16 cellular contexts compared by ENCODE assay signal in the genomic region with DNA sequence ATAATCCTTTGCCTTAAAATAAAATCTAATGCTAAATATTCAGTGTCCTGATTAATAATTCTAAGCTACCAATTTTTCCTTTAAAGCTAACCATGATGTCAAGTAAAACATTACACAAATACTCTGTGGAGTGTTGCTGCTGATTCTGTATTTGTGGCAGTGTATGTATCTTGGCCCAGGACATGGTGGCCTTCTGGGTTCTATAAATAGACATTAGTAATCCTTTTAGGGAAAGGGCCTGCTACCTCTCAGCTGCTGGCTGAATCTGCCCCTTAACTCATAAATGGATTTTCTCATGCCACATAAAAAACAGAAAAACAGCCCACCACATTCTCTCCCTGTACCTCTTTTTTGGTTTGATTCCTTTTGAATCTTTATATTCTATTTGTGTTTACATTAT. TPM values are rescaled to one million over a fixed set of nuclear protein-coding genes. Genes with fewer than 3 reads are reported as not detected.
DNase-seq lines count a peak whose midpoint lies in the region; ATAC-seq and TF ChIP-seq lines count a peak whose summit lies in the region.
"Had no signal": no experiment of that assay in that cellular context is flagged by ENCODE, and none has a peak within 500 bp of the region (broad histone marks: within the 10 kb centered on the region; RNA-seq: fewer than 3 reads in every experiment).

No MANE protein-coding gene starts in this region.

- H3K27me3 ChIP-seq in right atrium auricular region, result no peaks in the 10 kb centered on the region

- peak overlapping the region; percentile 76 to 87 for H3K27ac ChIP-seq in right atrium auricular region

- no peaks in the 10 kb centered on the region for H3K9me3 Mint-ChIP-seq in activated T-helper 2 cell treated with anti-CD3 and anti-CD28 coated beads, Interferon-gamma antibody, Interleukin-2, Interleukin-4, amounts not matched to agents 10 μg/mL and 5 μg/mL and 100 μg/mL, durations not matched to agents 14 hours and 24 hours and 36 hours
- no peaks in the 10 kb centered on the region for H3K9me3 Mint-ChIP-seq in stimulated activated effector memory CD8-positive, alpha-beta T cell treated with anti-CD3 and anti-CD28 coated beads, Interleukin-12 subunit alpha, Interleukin-12 subunit beta, amount 100 ng/mL, for 72 hours
- H3K9me3 Mint-ChIP-seq: activated naive CD4-positive, alpha-beta T cell treated with anti-CD3 and anti-CD28 coated beads for 36 hours; neural crest cell had no signal

- no peak for TF ChIP-seq CTCF in right atrium auricular region (IDR thresholded peaks at IDR 0.05)

- H3K36me3 Mint-ChIP-seq in activated T-helper 2 cell treated with anti-CD3 and anti-CD28 coated beads, Interferon-gamma antibody, Interleukin-2, Interleukin-4, amounts not matched to agents 10 μg/mL and 5 μg/mL and 100 μg/mL, durations not matched to agents 14 hours and 24 hours and 36 hours (ENCODE audit: low read depth), result no peaks in the 10 kb centered on the region
- H3K36me3 Mint-ChIP-seq in stimulated activated effector memory CD8-positive, alpha-beta T cell treated with anti-CD3 and anti-CD28 coated beads, Interleukin-12 subunit alpha, Interleukin-12 subunit beta, amount 100 ng/mL, for 72 hours, result no peaks in the 10 kb centered on the region

- no peaks in the 10 kb centered on the region for H3K36me3 ChIP-seq in right atrium auricular region

- peaks cover 2% of the 10 kb centered on the region for H3K27me3 Mint-ChIP-seq in activated T-helper 2 cell treated with anti-CD3 and anti-CD28 coated beads, Interferon-gamma antibody, Interleukin-2, Interleukin-4, amounts not matched to agents 10 μg/mL and 5 μg/mL and 100 μg/mL, durations not matched to agents 14 hours and 24 hours and 36 hours (ENCODE audit: low read depth)

- H3K4me1 ChIP-seq in right atrium auricular region, result no peaks in the 10 kb centered on the region

- no peak overlapping the region for H3K4me3 ChIP-seq in right atrium auricular region

- H3K4me3 Mint-ChIP-seq in activated T-helper 2 cell treated with anti-CD3 and anti-CD28 coated beads, Interferon-gamma antibody, Interleukin-2, Interleukin-4, amounts not matched to agents 10 μg/mL and 5 μg/mL and 100 μg/mL, durations not matched to agents 14 hours and 24 hours and 36 hours (ENCODE audit: low read depth), result peak overlapping the region; percentile 5
- H3K4me3 Mint-ChIP-seq in stimulated activated effector memory CD8-positive, alpha-beta T cell treated with anti-CD3 and anti-CD28 coated beads, Interleukin-12 subunit alpha, Interleukin-12 subunit beta, amount 100 ng/mL, for 72 hours, result peak overlapping the region; percentile 15
- H3K4me3 Mint-ChIP-seq: activated CD8-positive, alpha-beta T cell treated with anti-CD3 and anti-CD28 coated beads, Interleukin-2, amount 10 ng/mL, durations not matched to agents 7 days and 5 days; activated naive CD4-positive, alpha-beta T cell treated with anti-CD3 and anti-CD28 coated beads for 36 hours; neural crest cell had no signal

- H3K4me1 Mint-ChIP-seq in activated T-helper 2 cell treated with anti-CD3 and anti-CD28 coated beads, Interferon-gamma antibody, Interleukin-2, Interleukin-4, amounts not matched to agents 10 μg/mL and 5 μg/mL and 100 μg/mL, durations not matched to agents 14 hours and 24 hours and 36 hours (ENCODE audit: low read depth), result peaks cover 2% of the 10 kb centered on the region
- H3K4me1 Mint-ChIP-seq in stimulated activated effector memory CD8-positive, alpha-beta T cell treated with anti-CD3 and anti-CD28 coated beads, Interleukin-12 subunit alpha, Interleukin-12 subunit beta, amount 100 ng/mL, for 72 hours, result no peaks in the 10 kb centered on the region

- no peaks in the 10 kb centered on the region for H3K9me3 ChIP-seq in right atrium auricular region

- no peak overlapping the region for H3K27ac Mint-ChIP-seq in activated T-helper 2 cell treated with anti-CD3 and anti-CD28 coated beads, Interferon-gamma antibody, Interleukin-2, Interleukin-4, amounts not matched to agents 10 μg/mL and 5 μg/mL and 100 μg/mL, durations not matched to agents 14 hours and 24 hours and 36 hours
- no peak overlapping the region for H3K27ac Mint-ChIP-seq in stimulated activated effector memory CD8-positive, alpha-beta T cell treated with anti-CD3 and anti-CD28 coated beads, Interleukin-12 subunit alpha, Interleukin-12 subunit beta, amount 100 ng/mL, for 72 hours
- H3K27ac Mint-ChIP-seq: activated CD8-positive, alpha-beta T cell treated with anti-CD3 and anti-CD28 coated beads, Interleukin-2, amount 10 ng/mL, durations not matched to agents 7 days and 5 days; activated naive CD4-positive, alpha-beta T cell treated with anti-CD3 and anti-CD28 coated beads for 36 hours had no signal

- peak; percentile 20 for DNase-seq in DMS 273 (lab: John Stamatoyannopoulos, UW; ENCODE audit: unreplicated experiment)
- DNase-seq in DMS 273 treated with DMSO at 0.1 percent for 48 hours (lab: John Stamatoyannopoulos, UW), result no peak
- DNase-seq in activated T-helper 2 cell treated with anti-CD3 and anti-CD28 coated beads, Interferon-gamma antibody, Interleukin-2, Interleukin-4, amounts not matched to agents 10 μg/mL and 5 μg/mL and 100 μg/mL, durations not matched to agents 14 hours and 24 hours and 36 hours (ENCODE audit: low spot score), result no peak
- no peak for DNase-seq in right atrium auricular region (ENCODE audit: low spot score)
- no peak for DNase-seq in stimulated activated effector memory CD8-positive, alpha-beta T cell treated with anti-CD3 and anti-CD28 coated beads, Interleukin-12 subunit alpha, Interleukin-12 subunit beta, amount 100 ng/mL, for 72 hours (ENCODE audit: low spot score in 2 of 2)
- DNase-seq in activated effector memory CD4-positive, alpha-beta T cell treated with Interleukin-2 at 50 U/mL for 16 hours, result no peak
- no peak for DNase-seq in germinal center (ENCODE audit: low spot score)
- DNase-seq in NCI-H2081 treated with DMSO at 0.1 percent for 48 hours (lab: John Stamatoyannopoulos, UW), result no peak
- DNase-seq: 8988T; activated CD8-positive, alpha-beta T cell treated with anti-CD3 and anti-CD28 coated beads, Interleukin-2, amount 10 ng/mL, durations not matched to agents 7 days and 5 days; activated naive CD4-positive, alpha-beta T cell treated with anti-CD3 and anti-CD28 coated beads for 36 hours; COR-L47; dermis blood vessel endothelial cell; NCI-H2081; stimulated activated CD4-positive, alpha-beta T cell treated with anti-CD3 and anti-CD28 coated beads, Interleukin-12 subunit alpha, Interleukin-12 subunit beta, amount 100 ng/mL, for 4 hours had no signal

- ATAC-seq in stimulated activated effector memory CD8-positive, alpha-beta T cell treated with anti-CD3 and anti-CD28 coated beads, Interleukin-12 subunit alpha, Interleukin-12 subunit beta, amount 100 ng/mL, for 72 hours, result no peak
- ATAC-seq: activated CD8-positive, alpha-beta T cell treated with anti-CD3 and anti-CD28 coated beads, Interleukin-2, amount 10 ng/mL, durations not matched to agents 7 days and 5 days had no signal

- intact Hi-C loops in activated T-helper 2 cell treated with anti-CD3 and anti-CD28 coated beads, Interferon-gamma antibody, Interleukin-2, Interleukin-4, amounts not matched to agents 10 μg/mL and 5 μg/mL and 100 μg/mL, durations not matched to agents 14 hours and 24 hours and 36 hours (cut with micrococcal nuclease), result loop anchor here (10.0 kb wide), 1 partner anchor 110 kb away; the partner anchor contains the start of gene LANCL3

RNA-seq across cellular contexts. Expression of gene XK, which starts 1.2 kb away (rescaled TPM):
- total RNA-seq in activated T-helper 2 cell treated with anti-CD3 and anti-CD28 coated beads, Interferon-gamma antibody, Interleukin-2, Interleukin-4, amounts not matched to agents 10 μg/mL and 5 μg/mL and 100 μg/mL, durations not matched to agents 14 hours and 24 hours and 36 hours, result 0.32 and 0.34 TPM in 2 replicates
- total RNA-seq in right atrium auricular region, result 10 to 100 TPM in 1 of 2 donors, 1 to 10 TPM in 1; 5.1 to 10.1 TPM
- total RNA-seq: activated CD8-positive, alpha-beta T cell treated with anti-CD3 and anti-CD28 coated beads, Interleukin-2, amount 10 ng/mL, durations not matched to agents 7 days and 5 days; activated naive CD4-positive, alpha-beta T cell treated with anti-CD3 and anti-CD28 coated beads for 36 hours; dermis blood vessel endothelial cell had no signal
